ENCODE assay signal across 26 cellular contexts in genomic region chr20:17622851-17623508, GRCh38. TPM values are rescaled to one million over a fixed set of nuclear protein-coding genes. Genes with fewer than 3 reads are reported as not detected.
DNase-seq lines count a peak whose midpoint lies in the region; ATAC-seq, FAIRE-seq and TF ChIP-seq lines count a peak whose summit lies in the region.
"Had no signal": no experiment of that assay in that cellular context is flagged by ENCODE, and none has a peak within 500 bp of the region (broad histone marks: within the 10 kb centered on the region; RNA-seq: fewer than 3 reads in every experiment).

No MANE protein-coding gene starts in this region.

- CTCF ChIA-PET in HepG2 (lab: Yijun Ruan, JAX; ENCODE audit: low intra/inter-chr PET ratio, low total read pairs): no interaction called here

- no peak overlapping the region for H2AFZ ChIP-seq in HepG2 (ENCODE audit: low read length)

- DNase-seq in activated naive CD4-positive, alpha-beta T cell treated with anti-CD3 and anti-CD28 coated beads, Interleukin-2, amount 50 U/mL, for 16 hours: peak; percentile 5
- no peak for DNase-seq in activated naive CD4-positive, alpha-beta T cell treated with Interleukin-2 at 50 U/mL for 16 hours
- peak in 2 of 3 donors; percentile 41 to 42 for DNase-seq in Peyer's patch
- no peak for DNase-seq in HepG2 (ENCODE audit: low spot score)
- DNase-seq in suprapubic skin (ENCODE audit: low spot score in 2 of 2): peak; percentile 45 to 60
- no peak for DNase-seq in HCEC 1CT
- no peak for DNase-seq in CD1c-positive myeloid dendritic cell (ENCODE audit: extremely low spot score)
- DNase-seq: activated CD4-positive, alpha-beta T cell treated with anti-CD3 and anti-CD28 coated beads, Interleukin-2, amount 50 U/mL, for 48 hours; C1 segment of cervical spinal cord; Calu3; EL; esophagus squamous epithelium; hypothalamus; MM.1S; NCI-H1417 treated with DMSO at 0.1 percent for 48 hours; NCI-H2081 treated with DMSO at 0.1 percent for 48 hours; NCI-H446; NCI-H82; psoas muscle; T-helper 9 cell had no signal

- WGBS in HepG2 (ENCODE audit: low lambda C conversion rate): 98% methylated on average over 9 of the region's 9 CpGs
- 91% methylated on average over 9 of the region's 9 CpGs for WGBS in suprapubic skin

- no peak for TF ChIP-seq POLR2A in Peyer's patch (IDR thresholded peaks at IDR 0.05)
- TF ChIP-seq POLR2A in HepG2 (IDR thresholded peaks at IDR 0.05; ENCODE audit: insufficient read depth in 1 of 2, low read depth in 2 of 2, low read length in 2 of 2): peak in 1 of 2 experiments; percentile 19; a peak in 1 of 4 replicates
- no peak for TF ChIP-seq POLR2A in suprapubic skin (IDR thresholded peaks at IDR 0.05)

- POLR2A ChIA-PET in HepG2 (lab: Yijun Ruan, JAX): interaction anchor here (1.0 kb wide), 1 partner anchor 9 kb away, joined by 3 read pairs; no protein-coding TSS in a partner anchor

- no peak overlapping the region for H3K4me3 ChIP-seq in Peyer's patch
- H3K4me3 ChIP-seq in HepG2 (replicated peaks in 1 of 3; ENCODE audit: insufficient read depth in 1 of 3, low read depth in 2 of 3, low read length in 3 of 3): no peak overlapping the region
- H3K4me3 ChIP-seq in suprapubic skin: no peak overlapping the region
- H3K4me3 ChIP-seq: esophagus squamous epithelium, K562, lung, psoas muscle, smooth muscle cell had no signal

- no peaks in the 10 kb centered on the region for H3K27me3 ChIP-seq in Peyer's patch
- H3K27me3 ChIP-seq in HepG2 (ENCODE audit: control insufficient read depth in 1 of 2, insufficient read depth in 2 of 2, low read length in 2 of 2): no peaks in the 10 kb centered on the region
- no peaks in the 10 kb centered on the region for H3K27me3 ChIP-seq in suprapubic skin
- H3K27me3 ChIP-seq: esophagus squamous epithelium had no signal

- H3K9me3 ChIP-seq in Peyer's patch (no peaks in the 10 kb centered on the region), HepG2 (ENCODE audit: low read length) (no peaks in the 10 kb centered on the region), suprapubic skin (no peaks in the 10 kb centered on the region)
- H3K9me3 ChIP-seq: esophagus squamous epithelium, psoas muscle had no signal

- FAIRE-seq in HepG2 (lab: Jason Lieb, UNC): no peak
- FAIRE-seq: frontal cortex, K562 had no signal

- H3K4me1 ChIP-seq in Peyer's patch (no peaks in the 10 kb centered on the region), HepG2 (ENCODE audit: insufficient read depth, low read length) (no peaks in the 10 kb centered on the region), suprapubic skin (no peaks in the 10 kb centered on the region)
- H3K4me1 ChIP-seq: psoas muscle had no signal

- no peak overlapping the region for H3K9ac ChIP-seq in HepG2 (ENCODE audit: insufficient read depth, low read depth, low read length)

- no peaks in the 10 kb centered on the region for H3K79me2 ChIP-seq in HepG2 (ENCODE audit: insufficient read depth, low read length)

- in situ Hi-C loops in HepG2 (cut with HindIII; ENCODE audit: extremely low pct_ligation_motif_present, low pct_unique_long_range_greater_than_20kb): no loop called here

- no peak overlapping the region for H3K27ac ChIP-seq in Peyer's patch
- no peak overlapping the region for H3K27ac ChIP-seq in HepG2 (ENCODE audit: extremely low read length, insufficient read depth, low read length)
- H3K27ac ChIP-seq in suprapubic skin: no peak overlapping the region
- H3K27ac ChIP-seq: esophagus squamous epithelium, psoas muscle had no signal

- no peak for ATAC-seq in HepG2
- ATAC-seq in HG03520 (IDR thresholded peaks at IDR 0.05; ENCODE audit: unreplicated experiment): no peak
- ATAC-seq: K562; psoas muscle; stimulated activated effector memory CD8-positive, alpha-beta T cell treated with anti-CD3 and anti-CD28 coated beads, Interleukin-12 subunit alpha, Interleukin-12 subunit beta, amount 100 ng/mL, for 72 hours had no signal

- intact Hi-C loops in HepG2 (cut with micrococcal nuclease; ENCODE audit: unreplicated experiment): no loop called here

- no peak for TF ChIP-seq RAD21 in HepG2 (CRISPR knock-in tag; IDR thresholded peaks at IDR 0.05)

- TF ChIP-seq EP300 in HepG2 (IDR thresholded peaks at IDR 0.05; ENCODE audit: low read depth in 2 of 2, low read length in 2 of 2) (no peak), HepG2 (CRISPR knock-in tag; IDR thresholded peaks at IDR 0.05; ENCODE audit: borderline replicate concordance) (no peak), suprapubic skin (IDR thresholded peaks at IDR 0.05) (no peak)

- no TSS peak for BruUV-seq in HepG2 (replicated peaks; lab: Mats Ljungman, UMichigan)

- H4K20me1 ChIP-seq in HepG2 (ENCODE audit: insufficient read depth, low read length): peaks cover 24% of the 10 kb centered on the region; the same call in 1 of the 2 replicates

- H3K36me3 ChIP-seq in Peyer's patch: peaks cover 0 to 99% (median 0%) of the 10 kb centered on the region in 3 donors
- H3K36me3 ChIP-seq in HepG2 (replicated peaks in 1 of 2; ENCODE audit: control insufficient read depth in 1 of 2, insufficient read depth in 2 of 2, low read length in 2 of 2): peaks cover 97 to 98% of the 10 kb centered on the region in 2 experiments
- H3K36me3 ChIP-seq in suprapubic skin: peaks cover 100% of the 10 kb centered on the region

- no peak overlapping the region for H3K4me2 ChIP-seq in HepG2 (ENCODE audit: low read depth, low read length)
- H3K4me2 ChIP-seq: smooth muscle cell had no signal

- TF ChIP-seq CTCF in Peyer's patch (IDR thresholded peaks at IDR 0.05) (no peak), HepG2 (CRISPR knock-in tag; IDR thresholded peaks at IDR 0.05) (0 out of 2 replicates have a peak, but pooled peaks have one; percentile 2), suprapubic skin (IDR thresholded peaks at IDR 0.05) (no peak)

TF ChIP-seq in HepG2, 621 proteins besides CTCF, POLR2A, EP300 and RAD21 (continues in another document):
- TF ChIP-seq AGO2 (optimal IDR thresholded peaks at IDR 0.05; ENCODE audit: low read depth, low read length) (peak; percentile 16), ZNF274 (CRISPR knock-in tag; IDR thresholded peaks at IDR 0.05) (0 out of 2 replicates have a peak, but pooled peaks have one; percentile 45), PAF1 (CRISPR knock-in tag; IDR thresholded peaks at IDR 0.05) (0 out of 2 replicates have a peak, but pooled peaks have one; percentile 38)

RNA-seq across cellular contexts. Expression of gene DSTN, which starts 53.1 kb away (rescaled TPM):
- total RNA-seq in Peyer's patch (100 to 1,000 TPM; 111 to 151 (median 117) TPM), HepG2 (2016; rRNA removed; fragmentation: Illumina TruSeq; extraction: Trizol) (106 and 164 TPM in 2 replicates), suprapubic skin (100 to 1,000 TPM; 186 to 301 (median 258) TPM)
- total RNA-seq in HepG2 (2016; cell fraction: cytosol; rRNA removed; fragmentation: Illumina TruSeq; extraction: Trizol; ENCODE audit: low read depth): 28.2 and 36.3 TPM in 2 replicates
- total RNA-seq in HepG2 (2016; cell fraction: insoluble cytoplasmic fraction; rRNA removed; fragmentation: Illumina TruSeq; extraction: Trizol): 120 and 172 TPM in 2 replicates
- total RNA-seq in HepG2 (2016; cell fraction: membrane; rRNA removed; fragmentation: Illumina TruSeq; extraction: Trizol): 94.4 and 96.0 TPM in 2 replicates
- 46.1 and 50.0 TPM in 2 replicates for total RNA-seq in HepG2 (2016; cell fraction: nucleus; rRNA removed; fragmentation: Illumina TruSeq; extraction: Trizol)
- 21.8 and 27.6 TPM in 2 replicates for polyA plus RNA-seq in HepG2 (2011; rRNA removed)
- polyA plus RNA-seq in HepG2 (2011; cell fraction: cytosol; rRNA removed): 11.0 and 20.0 TPM in 2 replicates
- polyA plus RNA-seq in HepG2 (2011; cell fraction: nucleus; rRNA removed): 8.1 and 11.6 TPM in 2 replicates
- polyA plus RNA-seq in HepG2 (2012): 74.6 and 95.1 TPM in 2 replicates
- polyA plus RNA-seq in HepG2 (2016; cell fraction: cytosol; fragmentation: Illumina TruSeq; extraction: Trizol; ENCODE audit: low read depth): 77.0 and 95.4 TPM in 2 replicates
- polyA plus RNA-seq in HepG2 (2016; cell fraction: insoluble cytoplasmic fraction; fragmentation: Illumina TruSeq; extraction: Trizol; ENCODE audit: low read depth): 263 and 281 TPM in 2 replicates
- 120 and 139 TPM in 2 replicates for polyA plus RNA-seq in HepG2 (2016; cell fraction: membrane; fragmentation: Illumina TruSeq; extraction: Trizol; ENCODE audit: low read depth)
- 108 and 109 TPM in 2 replicates for polyA plus RNA-seq in HepG2 (2016; cell fraction: nucleus; fragmentation: Illumina TruSeq; extraction: Trizol; ENCODE audit: insufficient read depth, low read depth)
- 1.3 and 4.9 TPM in 2 replicates for polyA minus RNA-seq in HepG2 (2011; rRNA and poly(A)+ RNA removed; ENCODE audit: low replicate concordance)
- polyA minus RNA-seq in HepG2 (2011; cell fraction: cytosol; rRNA and poly(A)+ RNA removed): 15.3 and 15.9 TPM in 2 replicates
- 5.8 and 7.6 TPM in 2 replicates for polyA minus RNA-seq in HepG2 (2011; cell fraction: nucleus; rRNA and poly(A)+ RNA removed)

RNA-seq across cellular contexts. Expression of gene RRBP1, which starts 59.1 kb away (rescaled TPM):
- total RNA-seq in Peyer's patch (100 to 1,000 TPM; 169 to 328 (median 249) TPM), HepG2 (2016; rRNA removed; fragmentation: Illumina TruSeq; extraction: Trizol) (97.1 and 222 TPM in 2 replicates), suprapubic skin (10 to 100 TPM; 37.5 to 52.3 (median 41.3) TPM)
- total RNA-seq in HepG2 (2016; cell fraction: cytosol; rRNA removed; fragmentation: Illumina TruSeq; extraction: Trizol; ENCODE audit: low read depth): 35.1 and 38.1 TPM in 2 replicates
- 75.4 and 223 TPM in 2 replicates for total RNA-seq in HepG2 (2016; cell fraction: insoluble cytoplasmic fraction; rRNA removed; fragmentation: Illumina TruSeq; extraction: Trizol)
- total RNA-seq in HepG2 (2016; cell fraction: membrane; rRNA removed; fragmentation: Illumina TruSeq; extraction: Trizol): 33.7 and 37.4 TPM in 2 replicates
- total RNA-seq in HepG2 (2016; cell fraction: nucleus; rRNA removed; fragmentation: Illumina TruSeq; extraction: Trizol): 254 and 316 TPM in 2 replicates
- 150 and 195 TPM in 2 replicates for polyA plus RNA-seq in HepG2 (2011; rRNA removed)
- 97.1 and 99.8 TPM in 2 replicates for polyA plus RNA-seq in HepG2 (2011; cell fraction: cytosol; rRNA removed)
- polyA plus RNA-seq in HepG2 (2011; cell fraction: nucleus; rRNA removed): 402 and 429 TPM in 2 replicates
- polyA plus RNA-seq in HepG2 (2012): 190 and 218 TPM in 2 replicates
- 14.1 and 14.3 TPM in 2 replicates for polyA plus RNA-seq in HepG2 (2016; cell fraction: cytosol; fragmentation: Illumina TruSeq; extraction: Trizol; ENCODE audit: low read depth)
- 67.5 and 88.2 TPM in 2 replicates for polyA plus RNA-seq in HepG2 (2016; cell fraction: insoluble cytoplasmic fraction; fragmentation: Illumina TruSeq; extraction: Trizol; ENCODE audit: low read depth)
- 15.3 and 18.4 TPM in 2 replicates for polyA plus RNA-seq in HepG2 (2016; cell fraction: membrane; fragmentation: Illumina TruSeq; extraction: Trizol; ENCODE audit: low read depth)
- polyA plus RNA-seq in HepG2 (2016; cell fraction: nucleus; fragmentation: Illumina TruSeq; extraction: Trizol; ENCODE audit: insufficient read depth, low read depth): 548 and 573 TPM in 2 replicates
- 18.3 and 157 TPM in 2 replicates for polyA minus RNA-seq in HepG2 (2011; rRNA and poly(A)+ RNA removed; ENCODE audit: low replicate concordance)
- 155 and 192 TPM in 2 replicates for polyA minus RNA-seq in HepG2 (2011; cell fraction: cytosol; rRNA and poly(A)+ RNA removed)
- 198 and 205 TPM in 2 replicates for polyA minus RNA-seq in HepG2 (2011; cell fraction: nucleus; rRNA and poly(A)+ RNA removed)

Comparison
In these comparisons a context has a peak if more than half of its experiments do, and no peak if none do; other contexts are left out.
1. DNase-seq: peak in activated naive CD4-positive, alpha-beta T cell treated with anti-CD3 and anti-CD28 coated beads, Interleukin-2, amount 50 U/mL, for 16 hours (single experiment), Peyer's patch (2 of 3) and suprapubic skin (2 of 2); none in activated naive CD4-positive, alpha-beta T cell treated with Interleukin-2 at 50 U/mL for 16 hours (single experiment), HepG2 (single experiment), HCEC 1CT (single experiment) and CD1c-positive myeloid dendritic cell (single experiment).